In genomic region chrY:7769790-7770375, GRCh38 we compare ENCODE assay signal across 14 cellular contexts.
"Had no signal": no experiment of that assay in that cellular context is flagged by ENCODE, and none has a peak within 500 bp of the region (broad histone marks: within the 10 kb centered on the region; RNA-seq: fewer than 3 reads in every experiment).

No MANE protein-coding gene starts in this region.

- H3K36me3 ChIP-seq: left ventricle myocardium inferior, tibial nerve had no signal

- H3K4me3 ChIP-seq: left ventricle myocardium inferior, tibial nerve had no signal

- ATAC-seq: activated CD4-positive, CD25-positive, alpha-beta regulatory T cell treated with anti-CD3 and anti-CD28 coated beads, Interleukin-2, amount 50 U/mL, for 24 hours; naive thymus-derived CD8-positive, alpha-beta T cell had no signal

- DNase-seq: activated naive CD8-positive, alpha-beta T cell treated with anti-CD3 and anti-CD28 coated beads for 36 hours; cerebellar nuclear complex; hippocampal formation; kidney; left ventricle myocardium inferior; naive thymus-derived CD8-positive, alpha-beta T cell; small intestine; stimulated activated CD4-positive, alpha-beta T cell treated with anti-CD3 and anti-CD28 coated beads, Interleukin-4, amount 100 ng/mL, for 4 hours; stimulated activated CD8-positive, alpha-beta memory T cell treated with anti-CD3 and anti-CD28 coated beads, Interleukin-4, amount 100 ng/mL, for 48 hours; stimulated activated naive CD4-positive, alpha-beta T cell treated with Interleukin-2 at 50 U/mL for 16 hours; substantia nigra; T-helper 9 cell had no signal

- FAIRE-seq: kidney, small intestine had no signal

- H3K27me3 ChIP-seq: tibial nerve had no signal

- H3K27ac ChIP-seq: left ventricle myocardium inferior, tibial nerve had no signal

- H3K4me1 ChIP-seq: left ventricle myocardium inferior, tibial nerve had no signal

- H3K9me3 ChIP-seq: left ventricle myocardium inferior, tibial nerve had no signal
